In the genomic region with DNA sequence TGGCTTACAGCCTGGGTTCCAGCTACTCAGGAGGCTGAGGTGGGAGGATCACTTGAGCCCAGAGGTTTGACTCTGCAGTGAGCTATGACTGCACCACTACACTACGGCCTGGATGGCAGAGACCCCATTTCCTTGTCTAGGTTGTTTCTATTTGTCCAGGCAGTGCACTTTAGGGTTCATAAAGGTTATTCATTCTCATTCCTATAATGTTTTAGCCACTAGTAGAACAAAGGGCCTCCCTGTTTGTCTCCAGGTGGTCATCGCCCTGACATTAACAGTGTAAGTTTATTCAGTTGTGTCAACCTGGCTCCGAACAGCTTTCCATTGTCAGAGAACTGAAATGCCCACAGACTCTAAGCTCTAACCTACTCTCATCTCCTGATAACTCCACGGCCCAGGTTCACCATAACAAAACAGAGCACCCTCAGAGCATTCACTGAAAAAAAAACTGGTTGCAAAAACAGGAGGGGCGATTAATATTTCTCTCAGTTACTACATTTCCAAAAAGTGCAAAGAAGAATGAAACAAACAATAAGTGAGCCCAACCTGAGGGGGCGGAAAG, we compare ENCODE assay signal across 1 cellular context.
TF ChIP-seq lines count a peak whose summit lies in the region.

No MANE protein-coding gene starts in this region.

TF ChIP-seq in HepG2, 621 proteins besides CTCF, POLR2A, EP300 and RAD21 (continued from another document and continues in another):
- TF ChIP-seq, protein P1, sequence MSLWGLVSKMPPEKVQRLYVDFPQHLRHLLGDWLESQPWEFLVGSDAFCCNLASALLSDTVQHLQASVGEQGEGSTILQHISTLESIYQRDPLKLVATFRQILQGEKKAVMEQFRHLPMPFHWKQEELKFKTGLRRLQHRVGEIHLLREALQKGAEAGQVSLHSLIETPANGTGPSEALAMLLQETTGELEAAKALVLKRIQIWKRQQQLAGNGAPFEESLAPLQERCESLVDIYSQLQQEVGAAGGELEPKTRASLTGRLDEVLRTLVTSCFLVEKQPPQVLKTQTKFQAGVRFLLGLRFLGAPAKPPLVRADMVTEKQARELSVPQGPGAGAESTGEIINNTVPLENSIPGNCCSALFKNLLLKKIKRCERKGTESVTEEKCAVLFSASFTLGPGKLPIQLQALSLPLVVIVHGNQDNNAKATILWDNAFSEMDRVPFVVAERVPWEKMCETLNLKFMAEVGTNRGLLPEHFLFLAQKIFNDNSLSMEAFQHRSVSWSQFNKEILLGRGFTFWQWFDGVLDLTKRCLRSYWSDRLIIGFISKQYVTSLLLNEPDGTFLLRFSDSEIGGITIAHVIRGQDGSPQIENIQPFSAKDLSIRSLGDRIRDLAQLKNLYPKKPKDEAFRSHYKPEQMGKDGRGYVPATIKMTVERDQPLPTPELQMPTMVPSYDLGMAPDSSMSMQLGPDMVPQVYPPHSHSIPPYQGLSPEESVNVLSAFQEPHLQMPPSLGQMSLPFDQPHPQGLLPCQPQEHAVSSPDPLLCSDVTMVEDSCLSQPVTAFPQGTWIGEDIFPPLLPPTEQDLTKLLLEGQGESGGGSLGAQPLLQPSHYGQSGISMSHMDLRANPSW (CRISPR knock-in tag; IDR thresholded peaks at IDR 0.05; ENCODE audit: borderline replicate concordance), result no peak
- TF ChIP-seq ZNF766 (CRISPR knock-in tag; IDR thresholded peaks at IDR 0.05; ENCODE audit: borderline replicate concordance), result no peak
- no peak for TF ChIP-seq ZBTB40 (IDR thresholded peaks at IDR 0.05)
- TF ChIP-seq ZBTB40 (CRISPR knock-in tag; IDR thresholded peaks at IDR 0.05), result no peak
- TF ChIP-seq ZNF776 (CRISPR knock-in tag; IDR thresholded peaks at IDR 0.05), result no peak
- TF ChIP-seq ZNF564 (CRISPR knock-in tag; IDR thresholded peaks at IDR 0.05), result no peak
- TF ChIP-seq CBX2 (IDR thresholded peaks at IDR 0.05; ENCODE audit: low read depth, low read length), result no peak
- TF ChIP-seq CBX2 (CRISPR knock-in tag; IDR thresholded peaks at IDR 0.05; ENCODE audit: low read depth), result no peak
- no peak for TF ChIP-seq ZNF382 (CRISPR knock-in tag; IDR thresholded peaks at IDR 0.05; ENCODE audit: borderline replicate concordance)
- no peak for TF ChIP-seq ZNF703 (CRISPR knock-in tag; IDR thresholded peaks at IDR 0.05; ENCODE audit: borderline replicate concordance)
- no peak for TF ChIP-seq ZNF879 (CRISPR knock-in tag; IDR thresholded peaks at IDR 0.05)
- no peak for TF ChIP-seq CBX5 (CRISPR knock-in tag; IDR thresholded peaks at IDR 0.05; ENCODE audit: borderline replicate concordance)
- TF ChIP-seq, protein P2, sequence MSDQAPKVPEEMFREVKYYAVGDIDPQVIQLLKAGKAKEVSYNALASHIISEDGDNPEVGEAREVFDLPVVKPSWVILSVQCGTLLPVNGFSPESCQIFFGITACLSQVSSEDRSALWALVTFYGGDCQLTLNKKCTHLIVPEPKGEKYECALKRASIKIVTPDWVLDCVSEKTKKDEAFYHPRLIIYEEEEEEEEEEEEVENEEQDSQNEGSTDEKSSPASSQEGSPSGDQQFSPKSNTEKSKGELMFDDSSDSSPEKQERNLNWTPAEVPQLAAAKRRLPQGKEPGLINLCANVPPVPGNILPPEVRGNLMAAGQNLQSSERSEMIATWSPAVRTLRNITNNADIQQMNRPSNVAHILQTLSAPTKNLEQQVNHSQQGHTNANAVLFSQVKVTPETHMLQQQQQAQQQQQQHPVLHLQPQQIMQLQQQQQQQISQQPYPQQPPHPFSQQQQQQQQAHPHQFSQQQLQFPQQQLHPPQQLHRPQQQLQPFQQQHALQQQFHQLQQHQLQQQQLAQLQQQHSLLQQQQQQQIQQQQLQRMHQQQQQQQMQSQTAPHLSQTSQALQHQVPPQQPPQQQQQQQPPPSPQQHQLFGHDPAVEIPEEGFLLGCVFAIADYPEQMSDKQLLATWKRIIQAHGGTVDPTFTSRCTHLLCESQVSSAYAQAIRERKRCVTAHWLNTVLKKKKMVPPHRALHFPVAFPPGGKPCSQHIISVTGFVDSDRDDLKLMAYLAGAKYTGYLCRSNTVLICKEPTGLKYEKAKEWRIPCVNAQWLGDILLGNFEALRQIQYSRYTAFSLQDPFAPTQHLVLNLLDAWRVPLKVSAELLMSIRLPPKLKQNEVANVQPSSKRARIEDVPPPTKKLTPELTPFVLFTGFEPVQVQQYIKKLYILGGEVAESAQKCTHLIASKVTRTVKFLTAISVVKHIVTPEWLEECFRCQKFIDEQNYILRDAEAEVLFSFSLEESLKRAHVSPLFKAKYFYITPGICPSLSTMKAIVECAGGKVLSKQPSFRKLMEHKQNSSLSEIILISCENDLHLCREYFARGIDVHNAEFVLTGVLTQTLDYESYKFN (CRISPR knock-in tag; conservative IDR thresholded peaks at IDR 0.05), result peak; percentile 90
- TF ChIP-seq, protein P3, sequence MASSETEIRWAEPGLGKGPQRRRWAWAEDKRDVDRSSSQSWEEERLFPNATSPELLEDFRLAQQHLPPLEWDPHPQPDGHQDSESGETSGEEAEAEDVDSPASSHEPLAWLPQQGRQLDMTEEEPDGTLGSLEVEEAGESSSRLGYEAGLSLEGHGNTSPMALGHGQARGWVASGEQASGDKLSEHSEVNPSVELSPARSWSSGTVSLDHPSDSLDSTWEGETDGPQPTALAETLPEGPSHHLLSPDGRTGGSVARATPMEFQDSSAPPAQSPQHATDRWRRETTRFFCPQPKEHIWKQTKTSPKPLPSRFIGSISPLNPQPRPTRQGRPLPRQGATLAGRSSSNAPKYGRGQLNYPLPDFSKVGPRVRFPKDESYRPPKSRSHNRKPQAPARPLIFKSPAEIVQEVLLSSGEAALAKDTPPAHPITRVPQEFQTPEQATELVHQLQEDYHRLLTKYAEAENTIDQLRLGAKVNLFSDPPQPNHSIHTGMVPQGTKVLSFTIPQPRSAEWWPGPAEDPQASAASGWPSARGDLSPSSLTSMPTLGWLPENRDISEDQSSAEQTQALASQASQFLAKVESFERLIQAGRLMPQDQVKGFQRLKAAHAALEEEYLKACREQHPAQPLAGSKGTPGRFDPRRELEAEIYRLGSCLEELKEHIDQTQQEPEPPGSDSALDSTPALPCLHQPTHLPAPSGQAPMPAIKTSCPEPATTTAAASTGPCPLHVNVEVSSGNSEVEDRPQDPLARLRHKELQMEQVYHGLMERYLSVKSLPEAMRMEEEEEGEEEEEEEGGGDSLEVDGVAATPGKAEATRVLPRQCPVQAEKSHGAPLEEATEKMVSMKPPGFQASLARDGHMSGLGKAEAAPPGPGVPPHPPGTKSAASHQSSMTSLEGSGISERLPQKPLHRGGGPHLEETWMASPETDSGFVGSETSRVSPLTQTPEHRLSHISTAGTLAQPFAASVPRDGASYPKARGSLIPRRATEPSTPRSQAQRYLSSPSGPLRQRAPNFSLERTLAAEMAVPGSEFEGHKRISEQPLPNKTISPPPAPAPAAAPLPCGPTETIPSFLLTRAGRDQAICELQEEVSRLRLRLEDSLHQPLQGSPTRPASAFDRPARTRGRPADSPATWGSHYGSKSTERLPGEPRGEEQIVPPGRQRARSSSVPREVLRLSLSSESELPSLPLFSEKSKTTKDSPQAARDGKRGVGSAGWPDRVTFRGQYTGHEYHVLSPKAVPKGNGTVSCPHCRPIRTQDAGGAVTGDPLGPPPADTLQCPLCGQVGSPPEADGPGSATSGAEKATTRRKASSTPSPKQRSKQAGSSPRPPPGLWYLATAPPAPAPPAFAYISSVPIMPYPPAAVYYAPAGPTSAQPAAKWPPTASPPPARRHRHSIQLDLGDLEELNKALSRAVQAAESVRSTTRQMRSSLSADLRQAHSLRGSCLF (CRISPR knock-in tag; IDR thresholded peaks at IDR 0.05; ENCODE audit: borderline replicate concordance), result no peak
- TF ChIP-seq ZNF577 (CRISPR knock-in tag; IDR thresholded peaks at IDR 0.05; ENCODE audit: borderline replicate concordance, low read depth), result no peak
- TF ChIP-seq NR1H2 (CRISPR knock-in tag; IDR thresholded peaks at IDR 0.05; ENCODE audit: borderline replicate concordance, low read depth), result no peak
- TF ChIP-seq, protein P4, sequence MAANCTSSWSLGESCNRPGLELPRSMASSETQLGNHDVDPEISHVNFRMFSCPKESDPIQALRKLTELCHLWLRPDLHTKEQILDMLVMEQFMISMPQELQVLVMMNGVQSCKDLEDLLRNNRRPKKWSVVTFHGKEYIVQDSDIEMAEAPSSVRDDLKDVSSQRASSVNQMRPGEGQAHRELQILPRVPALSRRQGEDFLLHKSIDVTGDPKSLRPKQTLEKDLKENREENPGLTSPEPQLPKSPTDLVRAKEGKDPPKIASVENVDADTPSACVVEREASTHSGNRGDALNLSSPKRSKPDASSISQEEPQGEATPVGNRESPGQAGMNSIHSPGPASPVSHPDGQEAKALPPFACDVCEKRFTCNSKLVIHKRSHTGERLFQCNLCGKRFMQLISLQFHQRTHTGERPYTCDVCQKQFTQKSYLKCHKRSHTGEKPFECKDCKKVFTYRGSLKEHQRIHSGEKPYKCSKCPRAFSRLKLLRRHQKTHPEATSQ (CRISPR knock-in tag; IDR thresholded peaks at IDR 0.05; ENCODE audit: borderline replicate concordance), result 0 out of 2 replicates have a peak, but pooled peaks have one; percentile 21
- TF ChIP-seq ETV6 (CRISPR knock-in tag; conservative IDR thresholded peaks at IDR 0.05), result no peak
- no peak for TF ChIP-seq ATRX (CRISPR knock-in tag; IDR thresholded peaks at IDR 0.05; ENCODE audit: borderline replicate concordance)
- no peak for TF ChIP-seq MBD4 (IDR thresholded peaks at IDR 0.05; ENCODE audit: borderline replicate concordance, low read length)
- TF ChIP-seq NRL (CRISPR knock-in tag; IDR thresholded peaks at IDR 0.05; ENCODE audit: borderline replicate concordance), result no peak
- TF ChIP-seq ZNF225 (CRISPR knock-in tag; IDR thresholded peaks at IDR 0.05), result no peak
- no peak for TF ChIP-seq ZNF839 (CRISPR knock-in tag; IDR thresholded peaks at IDR 0.05; ENCODE audit: borderline replicate concordance)
- no peak for TF ChIP-seq ZNF383 (CRISPR knock-in tag; IDR thresholded peaks at IDR 0.05; ENCODE audit: borderline replicate concordance)
- TF ChIP-seq MXD3 (CRISPR knock-in tag; IDR thresholded peaks at IDR 0.05), result no peak
- TF ChIP-seq SOX5 (CRISPR knock-in tag; IDR thresholded peaks at IDR 0.05; ENCODE audit: borderline replicate concordance), result peak; percentile 92
- TF ChIP-seq NR3C1 (CRISPR knock-in tag; IDR thresholded peaks at IDR 0.05), result no peak
- no peak for TF ChIP-seq ZBTB21 (CRISPR knock-in tag; IDR thresholded peaks at IDR 0.05)
- TF ChIP-seq ZNF790 (CRISPR knock-in tag; IDR thresholded peaks at IDR 0.05; ENCODE audit: borderline replicate concordance), result no peak
- no peak for TF ChIP-seq KLF12 (CRISPR knock-in tag; IDR thresholded peaks at IDR 0.05; ENCODE audit: borderline replicate concordance)
- no peak for TF ChIP-seq YEATS2 (CRISPR knock-in tag; IDR thresholded peaks at IDR 0.05; ENCODE audit: borderline replicate concordance)
- peak; percentile 16 for TF ChIP-seq TBL1XR1 (IDR thresholded peaks at IDR 0.05; ENCODE audit: borderline replicate concordance, low read length, partially characterized antibody)
- no peak for TF ChIP-seq THYN1 (CRISPR knock-in tag; IDR thresholded peaks at IDR 0.05; ENCODE audit: borderline replicate concordance, low read depth)
- TF ChIP-seq ZNF264 (CRISPR knock-in tag; IDR thresholded peaks at IDR 0.05), result no peak; the same call in 1 of the 2 replicates
- no peak for TF ChIP-seq ZNF567 (CRISPR knock-in tag; IDR thresholded peaks at IDR 0.05; ENCODE audit: borderline replicate concordance)
- TF ChIP-seq BHLHE40 (IDR thresholded peaks at IDR 0.05; ENCODE audit: low read length), result no peak
